ENCODE assay signal across 8 cellular contexts in the genomic region with DNA sequence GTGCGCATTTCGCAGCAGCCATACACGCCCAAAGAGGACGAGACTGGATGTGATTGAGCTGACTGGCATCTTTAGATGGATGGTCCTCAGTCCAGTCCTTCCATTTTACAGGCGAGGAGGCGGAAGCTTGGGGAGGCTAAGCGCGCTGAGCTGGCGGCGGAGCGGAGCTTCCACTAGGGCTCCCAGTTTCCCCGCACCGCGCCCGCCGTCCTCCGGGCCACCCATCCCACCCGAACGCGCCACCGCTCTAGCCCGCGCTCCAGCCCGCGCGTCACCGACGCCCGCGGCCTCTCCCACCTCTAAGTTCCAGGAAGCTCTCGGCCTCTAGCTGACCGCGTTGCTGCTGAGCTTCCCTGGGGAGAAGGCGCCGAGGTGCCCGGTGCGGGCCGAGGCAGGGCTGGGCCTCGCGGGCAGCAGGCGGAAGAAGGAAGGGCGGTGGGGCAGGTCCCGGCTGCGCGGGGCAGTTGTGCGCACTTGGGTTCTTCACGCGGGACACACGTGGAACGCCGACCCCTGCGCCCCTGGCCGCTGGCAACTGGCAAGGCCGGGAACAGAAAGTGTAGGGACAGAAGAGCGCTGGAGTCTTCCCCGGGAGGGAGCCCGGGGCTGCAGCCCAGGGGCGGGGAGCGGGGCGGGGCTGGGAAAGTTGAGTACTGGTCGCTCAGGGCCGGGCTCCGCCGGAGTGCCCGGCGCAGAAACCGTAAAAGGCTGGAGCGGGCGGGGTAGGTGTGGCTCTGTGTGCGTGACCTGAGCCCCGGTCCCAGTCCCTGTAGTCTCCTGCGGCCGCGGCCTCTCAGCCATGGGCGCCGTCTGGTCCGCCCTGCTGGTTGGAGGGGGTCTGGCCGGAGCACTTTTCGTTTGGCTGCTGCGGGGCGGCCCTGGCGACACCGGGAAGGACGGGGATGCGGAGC. TPM values are rescaled to one million over a fixed set of nuclear protein-coding genes. Genes with fewer than 3 reads are reported as not detected.
DNase-seq lines count a peak whose midpoint lies in the region; ATAC-seq and TF ChIP-seq lines count a peak whose summit lies in the region.

A gene (plus strand): TSS at position 763 of the 911 bp plus-strand sequence. CDS start 37 bp downstream, at position 800.

- peaks cover 5% of the 10 kb centered on the region for H3K4me1 ChIP-seq in smooth muscle cell (ENCODE audit: low read depth)

- H3K4me3 ChIP-seq in coronary artery, result peak within 1 kb of the TSS; percentile 93
- peak within 1 kb of the TSS; percentile 67 for H3K4me3 ChIP-seq in smooth muscle cell

- 2% methylated on average over 76 of the region's 85 CpGs for WGBS in smooth muscle cell (ENCODE audit: low lambda C conversion rate)

- H3F3A ChIP-seq in smooth muscle cell (ENCODE audit: low read depth), result peaks cover 12% of the 10 kb centered on the region

- H3K9ac ChIP-seq in smooth muscle cell (ENCODE audit: low read depth), result peak within 1 kb of the TSS; percentile 59

- ATAC-seq in GM19395 (IDR thresholded peaks at IDR 0.05; ENCODE audit: unreplicated experiment), result no peak

- H3K27ac ChIP-seq in coronary artery (peak within 1 kb of the TSS; percentile 88 to 94), smooth muscle cell (ENCODE audit: low read depth) (peak within 1 kb of the TSS; percentile 58)

- H3K27me3 ChIP-seq in smooth muscle cell (ENCODE audit: low read depth), result no peaks in the 10 kb centered on the region

- peaks cover 33% of the 10 kb centered on the region for H4K20me1 ChIP-seq in smooth muscle cell (ENCODE audit: low read depth)

- H2AFZ ChIP-seq in smooth muscle cell (ENCODE audit: low read depth), result peak within 1 kb of the TSS; percentile 88

- no peaks in the 10 kb centered on the region for H3K36me3 ChIP-seq in smooth muscle cell (ENCODE audit: low read depth)

- TF ChIP-seq CTCF in coronary artery (IDR thresholded peaks at IDR 0.05), result no peak
- TF ChIP-seq CTCF in smooth muscle cell (IDR thresholded peaks at IDR 0.05; ENCODE audit: borderline replicate concordance, insufficient read depth, poor library complexity, severe bottlenecking), result no peak

- peaks cover 42% of the 10 kb centered on the region for H3K79me2 ChIP-seq in smooth muscle cell (ENCODE audit: low read depth)

- no peaks in the 10 kb centered on the region for H3K9me3 ChIP-seq in smooth muscle cell (replicated peaks; ENCODE audit: low read depth)

- peak; percentile 34 for DNase-seq in DMS79 treated with DMSO at 0.1 percent for 48 hours (lab: John Stamatoyannopoulos, UW)
- DNase-seq in DMS79 (lab: John Stamatoyannopoulos, UW), result no peak
- DNase-seq in LoVo (ENCODE audit: low spot score), result peak; percentile 80
- peak; percentile 74 for DNase-seq in UCSD-AML1 (lab: John Stamatoyannopoulos, UW; ENCODE audit: unreplicated experiment)
- DNase-seq in coronary artery (ENCODE audit: low spot score), result peak; percentile 87
- peak; percentile 61 for DNase-seq in kidney glomerular epithelial cell (lab: John Stamatoyannopoulos, UW)
- DNase-seq in smooth muscle cell (lab: John Stamatoyannopoulos, UW; ENCODE audit: unreplicated experiment), result peak; percentile 84

- peak within 1 kb of the TSS; percentile 87 for H3K4me2 ChIP-seq in smooth muscle cell

RNA-seq across cellular contexts. Expression of the gene that starts here (rescaled TPM):
- total RNA-seq in smooth muscle cell, result 7.5 and 15.9 TPM in 2 replicates
- 14.3 and 17.2 TPM in 2 replicates for polyA plus RNA-seq in smooth muscle cell
